9 cellular contexts compared by ENCODE assay signal in genomic region chr4:151674804-151675290, GRCh38.
DNase-seq lines count a peak whose midpoint lies in the region; ATAC-seq, FAIRE-seq and TF ChIP-seq lines count a peak whose summit lies in the region.
"Had no signal": no experiment of that assay in that cellular context is flagged by ENCODE, and none has a peak within 500 bp of the region (broad histone marks: within the 10 kb centered on the region; RNA-seq: fewer than 3 reads in every experiment).

No MANE protein-coding gene starts in this region.

- no peak overlapping the region for H2AFZ ChIP-seq in H1 (ENCODE audit: low read length)

- no peak overlapping the region for H3K23ac ChIP-seq in H1 (ENCODE audit: insufficient read length)

- 0 out of 8 replicates have a peak, but pooled peaks cover 0 to 2% (median 0%) of the 10 kb centered on the region in 4 experiments for H3K36me3 ChIP-seq in H1 (ENCODE audit: control insufficient read depth in 2 of 4, insufficient read depth in 4 of 4, low read length in 3 of 4)
- H3K36me3 ChIP-seq in right lobe of liver: no peaks in the 10 kb centered on the region
- H3K36me3 ChIP-seq: brain microvascular endothelial cell had no signal

- TF ChIP-seq EP300 in H1 (IDR thresholded peaks at IDR 0.05; ENCODE audit: borderline replicate concordance in 1 of 2, low read depth in 2 of 2, low read length in 2 of 2): no peak

- H3K4ac ChIP-seq in H1 (replicated peaks; ENCODE audit: insufficient read length, low read depth, low read length): peak overlapping the region; percentile 71

- POLR2A ChIA-PET in H1 (lab: Charles Lee; ENCODE audit: partially characterized antibody): no interaction called here
- POLR2A ChIA-PET in naive thymus-derived CD8-positive, alpha-beta T cell (lab: Charles Lee): no interaction called here

- intact Hi-C loops in right lobe of liver (cut with DNase I): no loop called here

- no peak overlapping the region for H3K56ac ChIP-seq in H1 (replicated peaks; ENCODE audit: insufficient read length, low read depth, low read length)

- H3K4me1 Mint-ChIP-seq in naive thymus-derived CD8-positive, alpha-beta T cell: no peaks in the 10 kb centered on the region

- TF ChIP-seq CTCF in H1 (IDR thresholded peaks at IDR 0.05; ENCODE audit: control extremely low read depth in 1 of 3, insufficient read depth in 1 of 3, low read depth in 1 of 3, low read length in 3 of 3) (peak in 2 of 3 experiments; percentile 3 to 12; a peak in 1 of 4 replicates), right lobe of liver (IDR thresholded peaks at IDR 0.05) (no peak)

- no peak overlapping the region for H3K4me3 Mint-ChIP-seq in naive thymus-derived CD8-positive, alpha-beta T cell

- ATAC-seq in right lobe of liver (peak; percentile 63 to 74 (median 70)), GM18861 (IDR thresholded peaks at IDR 0.05; ENCODE audit: unreplicated experiment) (no peak)
- ATAC-seq in naive thymus-derived CD8-positive, alpha-beta T cell: no peak

- CTCF ChIA-PET in H1 (lab: Charles Lee; ENCODE audit: partially characterized antibody): interaction anchor here (0.7 to 1.9 kb wide), 6 partner anchors 8 to 32 kb away, joined by 3 to 6 read pairs (median 3); no protein-coding TSS in a partner anchor

- no peak overlapping the region for H2BK5ac ChIP-seq in H1 (ENCODE audit: low read depth, low read length)

- H3K27me3 ChIP-seq in H1 (replicated peaks in 1 of 4; ENCODE audit: control insufficient read depth in 3 of 4, extremely low read depth in 1 of 4, insufficient read depth in 3 of 4, low read length in 3 of 4) (no peaks in the 10 kb centered on the region), right lobe of liver (no peaks in the 10 kb centered on the region)
- H3K27me3 ChIP-seq: brain microvascular endothelial cell had no signal

- no peaks in the 10 kb centered on the region for H4K20me1 ChIP-seq in H1 (replicated peaks in 1 of 2; ENCODE audit: control insufficient read depth in 1 of 2, insufficient read depth in 2 of 2, low read length in 2 of 2)

- no peak overlapping the region for H3K27ac ChIP-seq in H1 (ENCODE audit: low read depth, low read length)
- no peak overlapping the region for H3K27ac ChIP-seq in right lobe of liver
- peak overlapping the region; percentile 41 for H3K27ac ChIP-seq in substantia nigra (ENCODE audit: low read depth, low read length, poor library complexity, severe bottlenecking)
- H3K27ac ChIP-seq: brain microvascular endothelial cell had no signal

- peaks cover 1 to 7% (median 3%) of the 10 kb centered on the region in 4 experiments; a peak in 5 of 7 replicates for H3K4me1 ChIP-seq in H1 (replicated peaks in 1 of 4; ENCODE audit: control insufficient read depth in 3 of 4, insufficient read depth in 4 of 4, low read length in 3 of 4)
- no peaks in the 10 kb centered on the region for H3K4me1 ChIP-seq in right lobe of liver

- H2BK15ac ChIP-seq in H1 (ENCODE audit: low read length): no peak overlapping the region

- TF ChIP-seq RAD21 in H1 (IDR thresholded peaks at IDR 0.05 in 1 of 2, conservative IDR thresholded peaks at IDR 0.05 in 1 of 2; ENCODE audit: low read depth in 2 of 2, low read length in 2 of 2): peak; percentile 39 to 50

- no peaks in the 10 kb centered on the region for H3K79me1 ChIP-seq in H1 (ENCODE audit: low read depth, low read length)

- no peaks in the 10 kb centered on the region for H3K23me2 ChIP-seq in H1 (ENCODE audit: low read depth, low read length)

- H3K79me2 ChIP-seq in H1 (ENCODE audit: control insufficient read depth in 1 of 2, insufficient read depth in 2 of 2, low read length in 2 of 2): no peaks in the 10 kb centered on the region

- peak overlapping the region in 1 of 10 donors; percentile 61 for H3K27ac Mint-ChIP-seq in naive thymus-derived CD8-positive, alpha-beta T cell

- H4K8ac ChIP-seq in H1 (ENCODE audit: extremely low read depth, insufficient read depth, low read length): no peak overlapping the region; the same call in 1 of the 2 replicates

- H3K14ac ChIP-seq in H1 (ENCODE audit: insufficient read length): no peak overlapping the region

- in situ Hi-C loops in KBM-7 (cut with MboI; ENCODE audit: low pct_unique_long_range_greater_than_20kb, low sequenced_read_pairs): no loop called here

- 71% methylated on average over 18 of the region's 18 CpGs; no CpG with 5 or more reads in 1 of the 2 experiments for WGBS in H1 (ENCODE audit: extremely low coverage in 1 of 2, insufficient coverage in 1 of 2, insufficient read length in 1 of 2, insufficient replicate concordance in 2 of 2, low coverage in 1 of 2, low lambda C conversion rate in 2 of 2, missing lambda C conversion rate in 1 of 2), 2 experiments
- 49% methylated on average over 6 of the region's 18 CpGs for WGBS in right lobe of liver (ENCODE audit: insufficient coverage, low coverage, low lambda C conversion rate, missing lambda C conversion rate)

- H3K36me3 Mint-ChIP-seq in naive thymus-derived CD8-positive, alpha-beta T cell: peaks cover 0 to 17% (median 16%) of the 10 kb centered on the region in 3 donors

- H3K9me3 ChIP-seq in H1 (ENCODE audit: insufficient read depth in 2 of 2, low read depth in 1 of 2, low read length in 1 of 2) (no peaks in the 10 kb centered on the region), right lobe of liver (no peaks in the 10 kb centered on the region)

- no peaks in the 10 kb centered on the region for H3K27me3 Mint-ChIP-seq in naive thymus-derived CD8-positive, alpha-beta T cell

- FAIRE-seq in H1 (lab: Jason Lieb, UNC): peak; percentile 36

- H4K91ac ChIP-seq in H1 (replicated peaks; ENCODE audit: insufficient read length, low read length): no peak overlapping the region

- no peak overlapping the region for H2AK5ac ChIP-seq in H1 (ENCODE audit: low read depth, low read length)

- H3K18ac ChIP-seq in H1 (ENCODE audit: extremely low read depth, low read length): peak overlapping the region; percentile 36; the same call in 1 of the 2 replicates

- no peaks in the 10 kb centered on the region for H3K9me3 Mint-ChIP-seq in naive thymus-derived CD8-positive, alpha-beta T cell

- H3K4me2 ChIP-seq in H1 (ENCODE audit: insufficient read depth in 1 of 2, low read depth in 2 of 2, low read length in 2 of 2): no peak overlapping the region

- no peak overlapping the region for H3K9ac ChIP-seq in H1 (replicated peaks in 1 of 4; ENCODE audit: extremely low read depth in 1 of 4, low read depth in 3 of 4, low read length in 3 of 4)

- H3K4me3 ChIP-seq in H1 (ENCODE audit: extremely low read depth in 1 of 4, insufficient read depth in 2 of 4, low read depth in 3 of 4, low read length in 4 of 4) (no peak overlapping the region), right lobe of liver (no peak overlapping the region)

- H2BK12ac ChIP-seq in H1 (ENCODE audit: low read depth, low read length): no peak overlapping the region

- TF ChIP-seq POLR2A in H1 (IDR thresholded peaks at IDR 0.05; ENCODE audit: control extremely low read depth in 1 of 2, low read depth in 2 of 2, low read length in 2 of 2) (no peak), right lobe of liver (IDR thresholded peaks at IDR 0.05) (no peak)

- DNase-seq in NCI-H2171 treated with DMSO at 0.1 percent for 48 hours (lab: John Stamatoyannopoulos, UW): peak; percentile 65
- DNase-seq in H1 (ENCODE audit: low read depth in 1 of 2, low spot score in 2 of 2): peak; percentile 43 to 63
- DNase-seq in right lobe of liver: peak in 1 of 3 donors; percentile 33
- peak in 31 of 49 donors; percentile 11 to 68 (median 30) for DNase-seq in substantia nigra (lab: John Stamatoyannopoulos, UW)
- no peak for DNase-seq in naive thymus-derived CD8-positive, alpha-beta T cell
- DNase-seq in activated CD4-positive, CD25-positive, alpha-beta regulatory T cell (lab: John Stamatoyannopoulos, UW): no peak
- no peak for DNase-seq in KBM-7
- DNase-seq: brain microvascular endothelial cell had no signal

- no peak overlapping the region for H4K5ac ChIP-seq in H1 (ENCODE audit: insufficient read length, low read depth, low read length)

- no peak overlapping the region for H2BK120ac ChIP-seq in H1 (replicated peaks; ENCODE audit: low read depth, low read length)

- no peak overlapping the region for H2BK20ac ChIP-seq in H1 (ENCODE audit: low read length)

TF ChIP-seq in H1, 55 proteins besides CTCF, POLR2A, EP300 and RAD21:
- TF ChIP-seq POLR2AphosphoS5 (IDR thresholded peaks at IDR 0.05; ENCODE audit: low read depth, low read length) (0 out of 2 replicates have a peak, but pooled peaks have one; percentile 27), E2F6 (IDR thresholded peaks at IDR 0.05) (0 out of 2 replicates have a peak, but pooled peaks have one; percentile 49), ATF2 (IDR thresholded peaks at IDR 0.05; ENCODE audit: low read length) (no peak), CBX8 (IDR thresholded peaks at IDR 0.05; ENCODE audit: borderline replicate concordance, low read depth, low read length) (no peak), JUND (IDR thresholded peaks at IDR 0.05; ENCODE audit: low read length) (no peak), MAX (IDR thresholded peaks at IDR 0.05) (peak; percentile 56; the same call in 1 of the 2 replicates), CHD2 (IDR thresholded peaks at IDR 0.05; ENCODE audit: low read length) (no peak), KDM1A (IDR thresholded peaks at IDR 0.05; ENCODE audit: borderline replicate concordance, low read length) (no peak)

Comparison
In these comparisons a context has a peak if more than half of its experiments do, and no peak if none do; other contexts are left out.
1. DNase-seq: peak in NCI-H2171 treated with DMSO at 0.1 percent for 48 hours (single experiment), H1 (2 of 2) and substantia nigra (31 of 49); none in naive thymus-derived CD8-positive, alpha-beta T cell (0 of 10), activated CD4-positive, CD25-positive, alpha-beta regulatory T cell (0 of 4) and KBM-7 (single experiment).
2. CTCF ChIP-seq: peak in H1 (2 of 3); none in right lobe of liver (0 of 4).
3. ATAC-seq: peak in right lobe of liver (4 of 4); none in naive thymus-derived CD8-positive, alpha-beta T cell (0 of 2) and GM18861 (single experiment).